ENCODE assay signal across 17 cellular contexts in genomic region chr20:31840906-31841816, GRCh38. TPM values are rescaled to one million over a fixed set of nuclear protein-coding genes. Genes with fewer than 3 reads are reported as not detected.
A peak's percentile ranks its signal among the peaks of the same experiment; 100 is the strongest.
DNase-seq lines count a peak whose midpoint lies in the region; ATAC-seq, FAIRE-seq and TF ChIP-seq lines count a peak whose summit lies in the region.
"Had no signal": no experiment of that assay in that cellular context is flagged by ENCODE, and none has a peak within 500 bp of the region (broad histone marks: within the 10 kb centered on the region; RNA-seq: fewer than 3 reads in every experiment).

No MANE protein-coding gene starts in this region.

- H3K36me3 ChIP-seq in right atrium auricular region, result no peaks in the 10 kb centered on the region
- no peaks in the 10 kb centered on the region for H3K36me3 ChIP-seq in astrocyte (ENCODE audit: insufficient read depth, low read length)
- no peaks in the 10 kb centered on the region for H3K36me3 ChIP-seq in lower lobe of right lung
- H3K36me3 ChIP-seq in vagina, result no peaks in the 10 kb centered on the region
- H3K36me3 ChIP-seq: prostate gland had no signal

- ATAC-seq in Right ventricle myocardium inferior, result no peak
- no peak for ATAC-seq in lower lobe of right lung
- ATAC-seq in HG02884 (IDR thresholded peaks at IDR 0.05; ENCODE audit: unreplicated experiment), result no peak
- no peak for ATAC-seq in GM18861 (IDR thresholded peaks at IDR 0.05; ENCODE audit: unreplicated experiment)

- H3K9me3 ChIP-seq in right atrium auricular region (no peaks in the 10 kb centered on the region), astrocyte (ENCODE audit: insufficient read depth, low read depth, low read length) (no peaks in the 10 kb centered on the region), lower lobe of right lung (no peaks in the 10 kb centered on the region), vagina (no peaks in the 10 kb centered on the region)
- H3K9me3 ChIP-seq: prostate gland had no signal

- H3K79me2 ChIP-seq in astrocyte (ENCODE audit: insufficient read depth, low read length), result peaks cover 14% of the 10 kb centered on the region

- H3K27me3 ChIP-seq in right atrium auricular region (no peaks in the 10 kb centered on the region), astrocyte (ENCODE audit: insufficient read depth, low read length) (no peaks in the 10 kb centered on the region), lower lobe of right lung (ENCODE audit: low read depth) (no peaks in the 10 kb centered on the region), vagina (no peaks in the 10 kb centered on the region)

- no peaks in the 10 kb centered on the region for H3K27me3 Mint-ChIP-seq in astrocyte (ENCODE audit: low read depth, unreplicated experiment)
- H3K27me3 Mint-ChIP-seq: activated naive CD8-positive, alpha-beta T cell had no signal

- peaks cover 3% of the 10 kb centered on the region for H3K9me3 Mint-ChIP-seq in astrocyte (ENCODE audit: unreplicated experiment)

- peak overlapping the region; percentile 75 for H3K27ac Mint-ChIP-seq in astrocyte (ENCODE audit: unreplicated experiment)
- H3K27ac Mint-ChIP-seq: activated naive CD8-positive, alpha-beta T cell had no signal

- TF ChIP-seq CTCF in right atrium auricular region (IDR thresholded peaks at IDR 0.05) (no peak), astrocyte (IDR thresholded peaks at IDR 0.05; ENCODE audit: insufficient read depth, low read depth, low read length) (no peak), lower lobe of right lung (IDR thresholded peaks at IDR 0.05) (no peak), vagina (IDR thresholded peaks at IDR 0.05) (no peak), GM13977 (IDR thresholded peaks at IDR 0.05; ENCODE audit: extremely low read depth, insufficient read depth, missing control alignments) (no peak)

- no peaks in the 10 kb centered on the region for H3K36me3 Mint-ChIP-seq in astrocyte (ENCODE audit: low read depth, unreplicated experiment)
- H3K36me3 Mint-ChIP-seq: activated naive CD8-positive, alpha-beta T cell had no signal

- peak overlapping the region; percentile 63 to 74 for H3K27ac ChIP-seq in right atrium auricular region
- H3K27ac ChIP-seq in astrocyte (ENCODE audit: low read depth, low read length), result peak overlapping the region; percentile 85
- H3K27ac ChIP-seq in lower lobe of right lung, result peak overlapping the region; percentile 48
- peak overlapping the region; percentile 48 for H3K27ac ChIP-seq in vagina

- no peak overlapping the region for H2AFZ ChIP-seq in astrocyte (ENCODE audit: low read depth, low read length)

- peak overlapping the region; percentile 84 for H3K4me2 ChIP-seq in astrocyte (ENCODE audit: low read length)

- DNase-seq in right atrium auricular region (ENCODE audit: low spot score), result no peak
- no peak for DNase-seq in Right ventricle myocardium inferior (ENCODE audit: missing footprints)
- DNase-seq in astrocyte (ENCODE audit: low read depth), result no peak
- DNase-seq in lower lobe of right lung, result no peak
- DNase-seq in vagina (ENCODE audit: extremely low spot score in 2 of 2), result no peak
- DNase-seq in GM13977 (ENCODE audit: low spot score), result no peak
- DNase-seq: activated T-cell treated with anti-CD3 and anti-CD28 coated beads for 4 hours; NCI-H2029; NCI-H524 treated with DMSO at 0.1 percent for 48 hours; stimulated activated CD4-positive, alpha-beta T cell treated with anti-CD3 and anti-CD28 coated beads, Interleukin-15, amount 100 ng/mL, for 24 hours had no signal

- H3K4me1 ChIP-seq in right atrium auricular region (peaks cover 0 to 65% of the 10 kb centered on the region in 2 donors), astrocyte (ENCODE audit: insufficient read depth, low read length) (peaks cover 79% of the 10 kb centered on the region), lower lobe of right lung (peaks cover 33% of the 10 kb centered on the region), vagina (peaks cover 39% of the 10 kb centered on the region)
- H3K4me1 ChIP-seq: prostate gland had no signal

- FAIRE-seq in astrocyte (lab: Jason Lieb, UNC), result no peak

- H3K4me3 Mint-ChIP-seq in astrocyte (ENCODE audit: unreplicated experiment), result no peak overlapping the region
- H3K4me3 Mint-ChIP-seq: activated naive CD8-positive, alpha-beta T cell had no signal

- TF ChIP-seq POLR2A in vagina (IDR thresholded peaks at IDR 0.05), result no peak

- H3K4me1 Mint-ChIP-seq in astrocyte (ENCODE audit: low read depth, unreplicated experiment), result peaks cover 44% of the 10 kb centered on the region

- H3K4me3 ChIP-seq in right atrium auricular region (no peak overlapping the region), astrocyte (ENCODE audit: insufficient read depth, low read depth, low read length) (no peak overlapping the region), lower lobe of right lung (no peak overlapping the region), vagina (no peak overlapping the region)
- H3K4me3 ChIP-seq: prostate gland had no signal

- H3K9ac ChIP-seq in astrocyte (ENCODE audit: low read length), result peak overlapping the region; percentile 72

- in situ Hi-C loops in GM13977 (cut with MboI; ENCODE audit: low pct_unique_long_range_greater_than_20kb, low sequenced_read_pairs, unreplicated experiment), result loop anchor here (25.0 kb wide), 1 partner anchor 246 kb away; no protein-coding TSS in a partner anchor

- intact Hi-C loops in Right ventricle myocardium inferior (cut with DNase I), result no loop called here
- intact Hi-C loops in lower lobe of right lung (cut with DNase I), result no loop called here
- intact Hi-C loops in vagina (cut with DNase I), result no loop called here

- no peaks in the 10 kb centered on the region for H4K20me1 ChIP-seq in astrocyte (ENCODE audit: insufficient read depth, low read length)

RNA-seq across cellular contexts. Expression of gene FOXS1, which starts 4.2 kb away (rescaled TPM):
- total RNA-seq in right atrium auricular region (1 to 10 TPM; 1.9 to 4.2 TPM), Right ventricle myocardium inferior (0.89 TPM), astrocyte (26.0 and 37.1 TPM in 2 replicates), lower lobe of right lung (1.1 TPM), vagina (not detected)
- total RNA-seq: T-helper 2 cell treated with Interferon-gamma antibody and Interleukin-4, amounts not matched to agents 100 ng/mL and 5 ng/mL, for 36 hours had no signal

RNA-seq across cellular contexts. Expression of gene MYLK2, which starts 22.0 kb away (rescaled TPM):
- total RNA-seq in right atrium auricular region (under 1 TPM in 1 of 2 donors, not detected in 1; 0.12 TPM), Right ventricle myocardium inferior (0.35 TPM), astrocyte (2.1 and 3.1 TPM in 2 replicates), lower lobe of right lung (not detected), vagina (not detected)

RNA-seq across cellular contexts. Expression of gene DUSP15, which starts 29.2 kb away (rescaled TPM):
- total RNA-seq in right atrium auricular region (10 to 100 TPM in 1 of 2 donors, 1 to 10 TPM in 1; 8.8 to 11.6 TPM), Right ventricle myocardium inferior (2.9 TPM), astrocyte (1.2 and 3.1 TPM in 2 replicates), lower lobe of right lung (0.80 TPM), vagina (2.5 TPM)
- total RNA-seq: RPMI7951; T-helper 2 cell treated with Interferon-gamma antibody and Interleukin-4, amounts not matched to agents 100 ng/mL and 5 ng/mL, for 36 hours had no signal

RNA-seq across cellular contexts. Expression of gene TTLL9, which starts 29.3 kb away (rescaled TPM):
- total RNA-seq in right atrium auricular region (not detected), Right ventricle myocardium inferior (not detected), astrocyte (0.34 and 0.41 TPM in 2 replicates), lower lobe of right lung (5.9 TPM), vagina (not detected)
- total RNA-seq: myocyte; RPMI7951; T-helper 2 cell treated with Interferon-gamma antibody and Interleukin-4, amounts not matched to agents 100 ng/mL and 5 ng/mL, for 36 hours had no signal
